Comparison of ENCODE assay signal across 25 cellular contexts in genomic region chr9:93900971-93901861, GRCh38. TPM values are rescaled to one million over a fixed set of nuclear protein-coding genes. Genes with fewer than 3 reads are reported as not detected.
DNase-seq lines count a peak whose midpoint lies in the region; ATAC-seq and TF ChIP-seq lines count a peak whose summit lies in the region.
"Had no signal": no experiment of that assay in that cellular context is flagged by ENCODE, and none has a peak within 500 bp of the region (broad histone marks: within the 10 kb centered on the region; RNA-seq: fewer than 3 reads in every experiment).

No MANE protein-coding gene starts in this region.

- no peaks in the 10 kb centered on the region for H3K4me1 ChIP-seq in right cardiac atrium (ENCODE audit: control insufficient read depth, insufficient read depth, low read length)
- no peaks in the 10 kb centered on the region for H3K4me1 ChIP-seq in upper lobe of left lung
- H3K4me1 ChIP-seq in aorta (ENCODE audit: control insufficient read depth in 1 of 2, insufficient read depth in 2 of 2, low read length in 2 of 2): no peaks in the 10 kb centered on the region

- H3K4me3 Mint-ChIP-seq in WTC11: no peak overlapping the region
- no peak overlapping the region for H3K4me3 Mint-ChIP-seq in naive thymus-derived CD8-positive, alpha-beta T cell
- H3K4me3 Mint-ChIP-seq: CD8-positive, alpha-beta memory T cell; stimulated activated memory B cell treated with anti-CD40 and anti-IgM and Interleukin-4, amounts not matched to agents 10 μg/mL and 1 μg/mL and 100 μg/mL, for 72 hours had no signal

- ATAC-seq in right cardiac atrium (no peak), WTC11 (no peak), upper lobe of left lung (ENCODE audit: low FRiP score in 2 of 2) (no peak), GM19395 (IDR thresholded peaks at IDR 0.05; ENCODE audit: unreplicated experiment) (no peak), aorta (ENCODE audit: low FRiP score) (no peak)
- no peak for ATAC-seq in naive thymus-derived CD8-positive, alpha-beta T cell
- ATAC-seq: stimulated activated memory B cell treated with anti-CD40 and anti-IgM and Interleukin-4, amounts not matched to agents 10 μg/mL and 1 μg/mL and 100 μg/mL, for 72 hours had no signal

- no peaks in the 10 kb centered on the region for H3K27me3 Mint-ChIP-seq in WTC11 (ENCODE audit: low read depth)
- H3K27me3 Mint-ChIP-seq in naive thymus-derived CD8-positive, alpha-beta T cell: peaks cover 0 to 4% (median 2%) of the 10 kb centered on the region in 5 donors

- no peak for TF ChIP-seq CTCF in WTC11 (IDR thresholded peaks at IDR 0.05)
- TF ChIP-seq CTCF in upper lobe of left lung (IDR thresholded peaks at IDR 0.05): no peak

- no peaks in the 10 kb centered on the region for H3K4me1 Mint-ChIP-seq in WTC11
- H3K4me1 Mint-ChIP-seq in naive thymus-derived CD8-positive, alpha-beta T cell: peaks cover 17 to 26% (median 23%) of the 10 kb centered on the region in 4 donors
- H3K4me1 Mint-ChIP-seq: stimulated activated memory B cell treated with anti-CD40 and anti-IgM and Interleukin-4, amounts not matched to agents 10 μg/mL and 1 μg/mL and 100 μg/mL, for 72 hours had no signal

- H3K36me3 ChIP-seq in upper lobe of left lung (no peaks in the 10 kb centered on the region), aorta (ENCODE audit: control insufficient read depth in 1 of 2, insufficient read depth in 2 of 2, low read length in 1 of 2) (no peaks in the 10 kb centered on the region)
- H3K36me3 ChIP-seq: thoracic aorta had no signal

- POLR2A ChIA-PET in WTC11 (lab: Charles Lee): no interaction called here
- POLR2A ChIA-PET in naive thymus-derived CD8-positive, alpha-beta T cell (lab: Charles Lee): no interaction called here

- H3K9me3 Mint-ChIP-seq in WTC11: peaks cover 9% of the 10 kb centered on the region
- peaks cover 0 to 9% (median 0%) of the 10 kb centered on the region in 9 donors for H3K9me3 Mint-ChIP-seq in naive thymus-derived CD8-positive, alpha-beta T cell
- H3K9me3 Mint-ChIP-seq: CD8-positive, alpha-beta memory T cell had no signal

- peaks cover 3% of the 10 kb centered on the region; the same call in 1 of the 2 replicates for H3K36me3 Mint-ChIP-seq in WTC11
- peaks cover 0 to 4% (median 0%) of the 10 kb centered on the region in 3 donors for H3K36me3 Mint-ChIP-seq in naive thymus-derived CD8-positive, alpha-beta T cell
- H3K36me3 Mint-ChIP-seq: CD8-positive, alpha-beta memory T cell; stimulated activated memory B cell treated with anti-CD40 and anti-IgM and Interleukin-4, amounts not matched to agents 10 μg/mL and 1 μg/mL and 100 μg/mL, for 72 hours had no signal

- no peak for TF ChIP-seq POLR2A in upper lobe of left lung (IDR thresholded peaks at IDR 0.05)

- H3K27me3 ChIP-seq in right cardiac atrium (ENCODE audit: control insufficient read depth, insufficient read depth) (no peaks in the 10 kb centered on the region), upper lobe of left lung (no peaks in the 10 kb centered on the region), aorta (ENCODE audit: control insufficient read depth in 1 of 2, insufficient read depth in 2 of 2, low read length in 1 of 2) (no peaks in the 10 kb centered on the region)

- H3K27ac Mint-ChIP-seq in WTC11: no peak overlapping the region
- H3K27ac Mint-ChIP-seq in naive thymus-derived CD8-positive, alpha-beta T cell: peak overlapping the region in 6 of 10 donors; percentile 19 to 94 (median 48)
- H3K27ac Mint-ChIP-seq: stimulated activated memory B cell treated with anti-CD40 and anti-IgM and Interleukin-4, amounts not matched to agents 10 μg/mL and 1 μg/mL and 100 μg/mL, for 72 hours had no signal

- CTCF ChIA-PET in WTC11 (lab: Charles Lee): interaction anchor here (0.6 to 1.6 kb wide), 2 partner anchors 41 to 81 kb away, joined by 4 read pairs; no protein-coding TSS in a partner anchor

- H3K4me3 ChIP-seq in right cardiac atrium (ENCODE audit: low read length) (no peak overlapping the region), upper lobe of left lung (no peak overlapping the region), aorta (ENCODE audit: low read length in 2 of 2) (no peak overlapping the region)
- H3K4me3 ChIP-seq: skin epidermis, thoracic aorta had no signal

- TF ChIP-seq EP300 in upper lobe of left lung (IDR thresholded peaks at IDR 0.05): no peak

- intact Hi-C loops in cardiac septum (cut with DNase I) (no loop called here), right cardiac atrium (cut with DNase I) (no loop called here), aorta (cut with DNase I) (no loop called here)

- DNase-seq in cardiac septum (ENCODE audit: low spot score) (peak; percentile 46), right cardiac atrium (no peak), WTC11 (ENCODE audit: low spot score) (peak; percentile 9), upper lobe of left lung (peak; percentile 17 to 36), aorta (no peak), SW480 (ENCODE audit: low spot score) (no peak)
- DNase-seq in naive thymus-derived CD8-positive, alpha-beta T cell: peak in 1 of 10 donors; percentile 12
- DNase-seq: activated gamma-delta T cell, cortex of kidney, DMS53, GDM1, HCEC 1CT, kidney glomerular epithelial cell, NCI-H1436 treated with DMSO at 0.1 percent for 48 hours, NCI-H524 treated with DMSO at 0.1 percent for 48 hours, SK-N-SH, T1000 had no signal

- H3K27ac ChIP-seq in right cardiac atrium (ENCODE audit: low read length): no peak overlapping the region
- no peak overlapping the region for H3K27ac ChIP-seq in upper lobe of left lung
- H3K27ac ChIP-seq in aorta (ENCODE audit: low read depth in 1 of 2, low read length in 2 of 2): no peak overlapping the region
- H3K27ac ChIP-seq: skin epidermis, thoracic aorta had no signal

- H3K9me3 ChIP-seq in right cardiac atrium (ENCODE audit: control insufficient read depth, low read length) (no peaks in the 10 kb centered on the region), upper lobe of left lung (no peaks in the 10 kb centered on the region), aorta (ENCODE audit: control insufficient read depth, low read length) (no peaks in the 10 kb centered on the region)
- H3K9me3 ChIP-seq: SK-N-SH, thoracic aorta had no signal

- 86% methylated on average over 13 of the region's 13 CpGs for WGBS in right cardiac atrium
- 87 to 91% methylated on average over 7 to 12 of the region's 13 CpGs for whole genome bisulfite sequencing in upper lobe of left lung, 2 donors
- 92 to 94% methylated on average over 13 of the region's 13 CpGs for WGBS in aorta, 2 donors

TF ChIP-seq in WTC11, 78 proteins besides CTCF, POLR2A, EP300 and RAD21:
- TF ChIP-seq AFF4 (CRISPR knock-in tag; IDR thresholded peaks at IDR 0.05; ENCODE audit: borderline replicate concordance) (no peak), JAZF1 (CRISPR knock-in tag; IDR thresholded peaks at IDR 0.05) (no peak), USF2 (CRISPR knock-in tag; IDR thresholded peaks at IDR 0.05) (no peak)

RNA-seq across cellular contexts. Expression of gene BARX1, which starts 53.9 kb away (rescaled TPM):
- 0.19 TPM for total RNA-seq in cardiac septum
- total RNA-seq in right cardiac atrium: not detected
- polyA plus RNA-seq in right cardiac atrium: not detected
- total RNA-seq in WTC11 (2021): 8.9 to 10.6 TPM (median 9.0 TPM) in 3 replicates
- not detected for total RNA-seq in naive thymus-derived CD8-positive, alpha-beta T cell
- polyA plus RNA-seq in naive thymus-derived CD8-positive, alpha-beta T cell: not detected
- total RNA-seq in upper lobe of left lung: not detected
- under 1 TPM; 0.23 to 0.27 TPM for total RNA-seq in aorta
- polyA plus RNA-seq in aorta: not detected
- total RNA-seq: bronchial epithelial cell; CD8-positive, alpha-beta memory T cell; glomerular endothelial cell; RPMI7951; thoracic aorta had no signal
- polyA plus RNA-seq: CD8-positive, alpha-beta memory T cell; SK-N-SH had no signal

Comparison
In these comparisons a context has a peak if more than half of its experiments do, and no peak if none do; other contexts are left out.
1. DNase-seq: peak in cardiac septum (single experiment), WTC11 (single experiment) and upper lobe of left lung (2 of 2); none in right cardiac atrium (0 of 3), aorta (0 of 2) and SW480 (single experiment).